1 cellular context compared by ENCODE assay signal in the genomic region with DNA sequence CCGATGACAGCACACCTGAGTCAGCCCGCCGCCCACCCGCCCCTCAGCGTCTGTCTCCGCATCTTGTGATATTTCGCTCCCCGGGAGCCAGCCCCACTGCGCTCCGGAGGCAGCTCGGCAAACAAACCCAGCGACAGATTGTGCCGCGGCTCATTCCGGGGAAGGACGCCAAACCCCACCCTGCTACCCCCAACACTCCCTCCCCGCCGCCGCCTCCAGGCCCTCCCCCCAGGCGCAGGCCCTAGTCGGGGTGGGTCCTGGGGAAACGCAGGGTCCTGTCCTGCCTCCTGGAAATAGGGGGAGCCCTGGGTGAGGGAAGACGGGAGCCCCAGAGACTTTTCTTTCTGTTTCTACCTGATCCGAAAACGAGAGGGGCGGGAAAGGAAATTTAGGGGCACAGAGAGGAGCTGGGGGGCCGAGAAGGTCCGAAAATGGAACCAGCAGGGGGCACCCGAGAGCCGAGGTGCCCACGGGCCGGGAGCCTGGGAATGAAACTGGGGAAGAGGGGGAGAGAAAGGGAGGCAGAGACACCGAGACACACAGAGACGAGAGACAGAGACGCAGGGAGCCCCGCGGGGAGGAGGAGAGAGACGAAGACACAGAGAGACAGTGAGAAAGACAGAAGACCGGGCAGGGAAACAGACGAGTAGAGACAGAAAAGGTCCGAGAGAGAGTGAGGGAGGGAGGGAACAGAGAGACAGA.
TF ChIP-seq lines count a peak whose summit lies in the region.

No MANE protein-coding gene starts in this region.

TF ChIP-seq in K562, 482 proteins besides CTCF, POLR2A, EP300 and RAD21 (continued from another document and continues in another):
- peak; percentile 89; the same call in 1 of the 2 replicates for TF ChIP-seq DNMT1 (IDR thresholded peaks at IDR 0.05)
- peak; percentile 26 for TF ChIP-seq CXXC5 (CRISPR knock-in tag; IDR thresholded peaks at IDR 0.05)
- TF ChIP-seq TEAD4 (IDR thresholded peaks at IDR 0.05; ENCODE audit: low read length): no peak
- no peak for TF ChIP-seq TEAD4 (CRISPR knock-in tag; IDR thresholded peaks at IDR 0.05; ENCODE audit: borderline replicate concordance)
- TF ChIP-seq, protein P1, sequence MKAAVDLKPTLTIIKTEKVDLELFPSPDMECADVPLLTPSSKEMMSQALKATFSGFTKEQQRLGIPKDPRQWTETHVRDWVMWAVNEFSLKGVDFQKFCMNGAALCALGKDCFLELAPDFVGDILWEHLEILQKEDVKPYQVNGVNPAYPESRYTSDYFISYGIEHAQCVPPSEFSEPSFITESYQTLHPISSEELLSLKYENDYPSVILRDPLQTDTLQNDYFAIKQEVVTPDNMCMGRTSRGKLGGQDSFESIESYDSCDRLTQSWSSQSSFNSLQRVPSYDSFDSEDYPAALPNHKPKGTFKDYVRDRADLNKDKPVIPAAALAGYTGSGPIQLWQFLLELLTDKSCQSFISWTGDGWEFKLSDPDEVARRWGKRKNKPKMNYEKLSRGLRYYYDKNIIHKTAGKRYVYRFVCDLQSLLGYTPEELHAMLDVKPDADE (conservative IDR thresholded peaks at IDR 0.05; ENCODE audit: control insufficient read depth, low read depth, low read length): no peak; the same call in 1 of the 2 replicates
- peak; percentile 44; the same call in 1 of the 2 replicates for TF ChIP-seq ZBTB7A (IDR thresholded peaks at IDR 0.05; ENCODE audit: borderline replicate concordance, control insufficient read depth, low read depth, low read length)
- no peak for TF ChIP-seq KHSRP (IDR thresholded peaks at IDR 0.05)
- TF ChIP-seq, protein P2, sequence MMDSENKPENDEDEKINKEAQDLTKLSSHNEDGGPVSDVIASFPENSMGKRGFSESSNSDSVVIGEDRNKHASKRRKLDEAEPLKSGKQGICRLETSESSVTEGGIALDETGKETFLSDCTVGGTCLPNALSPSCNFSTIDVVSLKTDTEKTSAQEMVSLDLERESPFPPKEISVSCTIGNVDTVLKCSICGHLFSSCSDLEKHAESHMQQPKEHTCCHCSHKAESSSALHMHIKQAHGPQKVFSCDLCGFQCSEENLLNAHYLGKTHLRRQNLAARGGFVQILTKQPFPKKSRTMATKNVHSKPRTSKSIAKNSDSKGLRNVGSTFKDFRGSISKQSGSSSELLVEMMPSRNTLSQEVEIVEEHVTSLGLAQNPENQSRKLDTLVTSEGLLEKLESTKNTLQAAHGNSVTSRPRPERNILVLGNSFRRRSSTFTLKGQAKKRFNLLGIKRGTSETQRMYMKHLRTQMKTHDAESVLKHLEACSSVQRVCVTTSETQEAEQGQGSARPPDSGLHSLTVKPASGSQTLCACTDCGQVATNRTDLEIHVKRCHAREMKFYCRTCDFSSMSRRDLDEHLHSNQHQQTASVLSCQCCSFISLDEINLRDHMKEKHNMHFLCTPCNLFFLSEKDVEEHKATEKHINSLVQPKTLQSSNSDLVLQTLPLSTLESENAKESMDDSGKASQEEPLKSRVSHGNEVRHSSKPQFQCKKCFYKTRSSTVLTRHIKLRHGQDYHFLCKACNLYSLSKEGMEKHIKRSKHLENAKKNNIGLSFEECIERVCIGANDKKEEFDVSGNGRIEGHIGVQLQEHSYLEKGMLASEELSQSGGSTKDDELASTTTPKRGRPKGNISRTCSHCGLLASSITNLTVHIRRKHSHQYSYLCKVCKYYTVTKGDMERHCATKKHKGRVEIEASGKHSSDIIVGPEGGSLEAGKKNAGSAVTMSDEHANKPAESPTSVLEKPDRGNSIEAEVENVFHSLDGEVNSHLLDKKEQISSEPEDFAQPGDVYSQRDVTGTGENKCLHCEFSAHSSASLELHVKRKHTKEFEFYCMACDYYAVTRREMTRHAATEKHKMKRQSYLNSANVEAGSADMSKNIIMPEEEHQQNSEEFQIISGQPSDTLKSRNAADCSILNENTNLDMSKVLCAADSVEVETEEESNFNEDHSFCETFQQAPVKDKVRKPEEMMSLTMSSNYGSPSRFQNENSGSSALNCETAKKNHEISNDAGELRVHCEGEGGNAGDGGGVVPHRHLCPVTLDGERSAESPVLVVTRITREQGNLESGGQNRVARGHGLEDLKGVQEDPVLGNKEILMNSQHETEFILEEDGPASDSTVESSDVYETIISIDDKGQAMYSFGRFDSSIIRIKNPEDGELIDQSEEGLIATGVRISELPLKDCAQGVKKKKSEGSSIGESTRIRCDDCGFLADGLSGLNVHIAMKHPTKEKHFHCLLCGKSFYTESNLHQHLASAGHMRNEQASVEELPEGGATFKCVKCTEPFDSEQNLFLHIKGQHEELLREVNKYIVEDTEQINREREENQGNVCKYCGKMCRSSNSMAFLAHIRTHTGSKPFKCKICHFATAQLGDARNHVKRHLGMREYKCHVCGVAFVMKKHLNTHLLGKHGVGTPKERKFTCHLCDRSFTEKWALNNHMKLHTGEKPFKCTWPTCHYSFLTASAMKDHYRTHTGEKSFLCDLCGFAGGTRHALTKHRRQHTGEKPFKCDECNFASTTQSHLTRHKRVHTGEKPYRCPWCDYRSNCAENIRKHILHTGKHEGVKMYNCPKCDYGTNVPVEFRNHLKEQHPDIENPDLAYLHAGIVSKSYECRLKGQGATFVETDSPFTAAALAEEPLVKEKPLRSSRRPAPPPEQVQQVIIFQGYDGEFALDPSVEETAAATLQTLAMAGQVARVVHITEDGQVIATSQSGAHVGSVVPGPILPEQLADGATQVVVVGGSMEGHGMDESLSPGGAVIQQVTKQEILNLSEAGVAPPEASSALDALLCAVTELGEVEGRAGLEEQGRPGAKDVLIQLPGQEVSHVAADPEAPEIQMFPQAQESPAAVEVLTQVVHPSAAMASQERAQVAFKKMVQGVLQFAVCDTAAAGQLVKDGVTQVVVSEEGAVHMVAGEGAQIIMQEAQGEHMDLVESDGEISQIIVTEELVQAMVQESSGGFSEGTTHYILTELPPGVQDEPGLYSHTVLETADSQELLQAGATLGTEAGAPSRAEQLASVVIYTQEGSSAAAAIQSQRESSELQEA (IDR thresholded peaks at IDR 0.05; ENCODE audit: low read depth): no peak
- TF ChIP-seq DPF2 (IDR thresholded peaks at IDR 0.05): peak; percentile 35; the same call in 1 of the 2 replicates
- TF ChIP-seq, protein P3, sequence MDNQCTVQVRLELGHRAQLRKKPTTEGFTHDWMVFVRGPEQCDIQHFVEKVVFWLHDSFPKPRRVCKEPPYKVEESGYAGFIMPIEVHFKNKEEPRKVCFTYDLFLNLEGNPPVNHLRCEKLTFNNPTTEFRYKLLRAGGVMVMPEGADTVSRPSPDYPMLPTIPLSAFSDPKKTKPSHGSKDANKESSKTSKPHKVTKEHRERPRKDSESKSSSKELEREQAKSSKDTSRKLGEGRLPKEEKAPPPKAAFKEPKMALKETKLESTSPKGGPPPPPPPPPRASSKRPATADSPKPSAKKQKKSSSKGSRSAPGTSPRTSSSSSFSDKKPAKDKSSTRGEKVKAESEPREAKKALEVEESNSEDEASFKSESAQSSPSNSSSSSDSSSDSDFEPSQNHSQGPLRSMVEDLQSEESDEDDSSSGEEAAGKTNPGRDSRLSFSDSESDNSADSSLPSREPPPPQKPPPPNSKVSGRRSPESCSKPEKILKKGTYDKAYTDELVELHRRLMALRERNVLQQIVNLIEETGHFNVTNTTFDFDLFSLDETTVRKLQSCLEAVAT (IDR thresholded peaks at IDR 0.05): peak; percentile 65 to 73; a peak in 2 of 4 replicates
- TF ChIP-seq, protein P4, sequence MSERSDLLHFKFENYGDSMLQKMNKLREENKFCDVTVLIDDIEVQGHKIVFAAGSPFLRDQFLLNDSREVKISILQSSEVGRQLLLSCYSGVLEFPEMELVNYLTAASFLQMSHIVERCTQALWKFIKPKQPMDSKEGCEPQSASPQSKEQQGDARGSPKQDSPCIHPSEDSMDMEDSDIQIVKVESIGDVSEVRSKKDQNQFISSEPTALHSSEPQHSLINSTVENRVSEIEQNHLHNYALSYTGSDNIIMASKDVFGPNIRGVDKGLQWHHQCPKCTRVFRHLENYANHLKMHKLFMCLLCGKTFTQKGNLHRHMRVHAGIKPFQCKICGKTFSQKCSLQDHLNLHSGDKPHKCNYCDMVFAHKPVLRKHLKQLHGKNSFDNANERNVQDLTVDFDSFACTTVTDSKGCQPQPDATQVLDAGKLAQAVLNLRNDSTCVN (CRISPR knock-in tag; IDR thresholded peaks at IDR 0.05): 0 out of 2 replicates have a peak, but pooled peaks have one; percentile 66
- no peak for TF ChIP-seq NCOA2 (IDR thresholded peaks at IDR 0.05; ENCODE audit: partially characterized antibody in 2 of 2)
- no peak for TF ChIP-seq HMGN3 (IDR thresholded peaks at IDR 0.05; ENCODE audit: borderline replicate concordance, extremely low read depth, insufficient read length, low read depth, low read length)
- TF ChIP-seq, protein P5, sequence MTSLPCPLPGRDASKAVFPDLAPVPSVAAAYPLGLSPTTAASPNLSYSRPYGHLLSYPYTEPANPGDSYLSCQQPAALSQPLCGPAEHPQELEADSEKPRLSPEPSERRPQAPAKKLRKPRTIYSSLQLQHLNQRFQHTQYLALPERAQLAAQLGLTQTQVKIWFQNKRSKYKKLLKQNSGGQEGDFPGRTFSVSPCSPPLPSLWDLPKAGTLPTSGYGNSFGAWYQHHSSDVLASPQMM (CRISPR knock-in tag; IDR thresholded peaks at IDR 0.05): no peak
- peak; percentile 61; the same call in 1 of the 2 replicates for TF ChIP-seq MIER1 (IDR thresholded peaks at IDR 0.05; ENCODE audit: low read depth)
- TF ChIP-seq CC2D1A (IDR thresholded peaks at IDR 0.05): peak; percentile 55
- no peak for TF ChIP-seq ETV5 (CRISPR knock-in tag; IDR thresholded peaks at IDR 0.05; ENCODE audit: low read depth)
- no peak for TF ChIP-seq MYBL2 (IDR thresholded peaks at IDR 0.05; ENCODE audit: low read depth)
- no peak for TF ChIP-seq MYBL2 (CRISPR knock-in tag; IDR thresholded peaks at IDR 0.05; ENCODE audit: borderline replicate concordance)
- TF ChIP-seq LARP7 (IDR thresholded peaks at IDR 0.05): peak; percentile 79; the same call in 1 of the 2 replicates
- peak; percentile 76; the same call in 1 of the 2 replicates for TF ChIP-seq SMARCA5 (IDR thresholded peaks at IDR 0.05)
- 0 out of 2 replicates have a peak, but pooled peaks have one; percentile 14 for TF ChIP-seq L3MBTL2 (IDR thresholded peaks at IDR 0.05)
- peak; percentile 49; the same call in 1 of the 2 replicates for TF ChIP-seq ARID2 (IDR thresholded peaks at IDR 0.05)
- TF ChIP-seq, protein P6, sequence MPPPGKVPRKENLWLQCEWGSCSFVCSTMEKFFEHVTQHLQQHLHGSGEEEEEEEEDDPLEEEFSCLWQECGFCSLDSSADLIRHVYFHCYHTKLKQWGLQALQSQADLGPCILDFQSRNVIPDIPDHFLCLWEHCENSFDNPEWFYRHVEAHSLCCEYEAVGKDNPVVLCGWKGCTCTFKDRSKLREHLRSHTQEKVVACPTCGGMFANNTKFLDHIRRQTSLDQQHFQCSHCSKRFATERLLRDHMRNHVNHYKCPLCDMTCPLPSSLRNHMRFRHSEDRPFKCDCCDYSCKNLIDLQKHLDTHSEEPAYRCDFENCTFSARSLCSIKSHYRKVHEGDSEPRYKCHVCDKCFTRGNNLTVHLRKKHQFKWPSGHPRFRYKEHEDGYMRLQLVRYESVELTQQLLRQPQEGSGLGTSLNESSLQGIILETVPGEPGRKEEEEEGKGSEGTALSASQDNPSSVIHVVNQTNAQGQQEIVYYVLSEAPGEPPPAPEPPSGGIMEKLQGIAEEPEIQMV (tag; conservative IDR thresholded peaks at IDR 0.05; ENCODE audit: low read depth): 0 out of 2 replicates have a peak, but pooled peaks have one; percentile 8
- 0 out of 2 replicates have a peak, but pooled peaks have one; percentile 27 for TF ChIP-seq MYNN (IDR thresholded peaks at IDR 0.05)
- TF ChIP-seq MYNN (CRISPR knock-in tag; IDR thresholded peaks at IDR 0.05): no peak
- TF ChIP-seq, protein P7, sequence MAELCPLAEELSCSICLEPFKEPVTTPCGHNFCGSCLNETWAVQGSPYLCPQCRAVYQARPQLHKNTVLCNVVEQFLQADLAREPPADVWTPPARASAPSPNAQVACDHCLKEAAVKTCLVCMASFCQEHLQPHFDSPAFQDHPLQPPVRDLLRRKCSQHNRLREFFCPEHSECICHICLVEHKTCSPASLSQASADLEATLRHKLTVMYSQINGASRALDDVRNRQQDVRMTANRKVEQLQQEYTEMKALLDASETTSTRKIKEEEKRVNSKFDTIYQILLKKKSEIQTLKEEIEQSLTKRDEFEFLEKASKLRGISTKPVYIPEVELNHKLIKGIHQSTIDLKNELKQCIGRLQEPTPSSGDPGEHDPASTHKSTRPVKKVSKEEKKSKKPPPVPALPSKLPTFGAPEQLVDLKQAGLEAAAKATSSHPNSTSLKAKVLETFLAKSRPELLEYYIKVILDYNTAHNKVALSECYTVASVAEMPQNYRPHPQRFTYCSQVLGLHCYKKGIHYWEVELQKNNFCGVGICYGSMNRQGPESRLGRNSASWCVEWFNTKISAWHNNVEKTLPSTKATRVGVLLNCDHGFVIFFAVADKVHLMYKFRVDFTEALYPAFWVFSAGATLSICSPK (IDR thresholded peaks at IDR 0.05; ENCODE audit: borderline replicate concordance): 0 out of 2 replicates have a peak, but pooled peaks have one; percentile 68
- no peak for TF ChIP-seq SIX5 (IDR thresholded peaks at IDR 0.05; ENCODE audit: borderline replicate concordance in 1 of 2, insufficient read depth in 1 of 2, low read depth in 1 of 2, low read length in 2 of 2)
- TF ChIP-seq, protein P8, sequence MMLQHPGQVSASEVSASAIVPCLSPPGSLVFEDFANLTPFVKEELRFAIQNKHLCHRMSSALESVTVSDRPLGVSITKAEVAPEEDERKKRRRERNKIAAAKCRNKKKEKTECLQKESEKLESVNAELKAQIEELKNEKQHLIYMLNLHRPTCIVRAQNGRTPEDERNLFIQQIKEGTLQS (IDR thresholded peaks at IDR 0.05): no peak
- TF ChIP-seq, protein P8 (CRISPR knock-in tag; conservative IDR thresholded peaks at IDR 0.05): no peak
- TF ChIP-seq HDAC6 (IDR thresholded peaks at IDR 0.05; ENCODE audit: low read depth, low read length): no peak
- no peak for TF ChIP-seq GATAD2B (IDR thresholded peaks at IDR 0.05; ENCODE audit: borderline replicate concordance)
- no peak for TF ChIP-seq ZNF551 (CRISPR knock-in tag; IDR thresholded peaks at IDR 0.05)
- TF ChIP-seq NFIX (CRISPR knock-in tag; IDR thresholded peaks at IDR 0.05; ENCODE audit: low read depth): no peak
- 0 out of 4 replicates have a peak, but pooled peaks of 1 of the 2 experiments have one; percentile 37 for TF ChIP-seq FOXK2 (conservative IDR thresholded peaks at IDR 0.05 in 1 of 2, IDR thresholded peaks at IDR 0.05 in 1 of 2; ENCODE audit: low read depth in 2 of 2)
- TF ChIP-seq CBX5 (IDR thresholded peaks at IDR 0.05; ENCODE audit: borderline replicate concordance, low read depth): no peak
- TF ChIP-seq ZBTB1 (CRISPR knock-in tag; IDR thresholded peaks at IDR 0.05; ENCODE audit: borderline replicate concordance, low read depth): no peak
- TF ChIP-seq CBFA2T3 (IDR thresholded peaks at IDR 0.05): no peak
- no peak for TF ChIP-seq HOXB6 (CRISPR knock-in tag; IDR thresholded peaks at IDR 0.05; ENCODE audit: borderline replicate concordance)
- peak; percentile 22; the same call in 1 of the 2 replicates for TF ChIP-seq NFIC (IDR thresholded peaks at IDR 0.05)
- no peak for TF ChIP-seq MTA2 (IDR thresholded peaks at IDR 0.05; ENCODE audit: low read depth)
- no peak for TF ChIP-seq TOE1 (IDR thresholded peaks at IDR 0.05; ENCODE audit: borderline replicate concordance)
- TF ChIP-seq TOE1 (CRISPR knock-in tag; IDR thresholded peaks at IDR 0.05; ENCODE audit: borderline replicate concordance, low read depth): no peak
- TF ChIP-seq NBN (IDR thresholded peaks at IDR 0.05; ENCODE audit: low read depth): peak; percentile 82; the same call in 1 of the 2 replicates
